ENCODE assay signal across 16 cellular contexts in the genomic region with DNA sequence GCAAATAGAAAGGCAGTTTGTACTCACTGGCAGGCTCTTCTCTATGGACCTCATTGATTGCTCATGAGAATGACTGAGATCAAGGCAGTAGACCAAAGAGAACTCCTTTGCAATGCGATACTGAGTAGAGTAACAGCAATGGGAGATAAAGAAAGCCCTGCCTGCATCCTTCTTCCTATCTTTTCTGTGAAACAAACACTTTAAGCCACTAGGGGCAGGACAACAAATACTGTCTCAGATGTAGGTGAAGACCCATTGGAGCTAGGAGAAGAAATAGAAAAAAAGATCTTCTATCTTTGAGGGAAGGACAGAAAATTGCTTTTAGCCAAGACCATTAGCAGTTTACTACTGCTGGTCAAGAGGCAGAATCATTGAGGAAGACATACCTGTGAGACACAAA.
"Had no signal": no experiment of that assay in that cellular context is flagged by ENCODE, and none has a peak within 500 bp of the region (broad histone marks: within the 10 kb centered on the region; RNA-seq: fewer than 3 reads in every experiment).

No MANE protein-coding gene starts in this region.

- H3K27ac Mint-ChIP-seq: activated CD4-positive, alpha-beta T cell treated with anti-CD3 and anti-CD28 coated beads, Interleukin-2, amount 10 ng/mL, durations not matched to agents 7 days and 5 days; activated naive CD4-positive, alpha-beta T cell treated with anti-CD3 and anti-CD28 coated beads for 36 hours; activated T-helper 17 cell treated with anti-CD3 and anti-CD28 coated beads, Interleukin-2, amount 50 U/mL, for 72 hours; mesothelial cell of epicardium; stimulated activated naive CD8-positive, alpha-beta T cell treated with anti-CD3 and anti-CD28 coated beads, Interleukin-15, amount 100 ng/mL, for 72 hours had no signal

- H3K4me2 ChIP-seq: hepatocyte had no signal

- H3K4me1 Mint-ChIP-seq: activated CD4-positive, alpha-beta T cell treated with anti-CD3 and anti-CD28 coated beads, Interleukin-2, amount 10 ng/mL, durations not matched to agents 7 days and 5 days; activated T-helper 17 cell treated with anti-CD3 and anti-CD28 coated beads, Interleukin-2, amount 50 U/mL, for 72 hours; central memory CD8-positive, alpha-beta T cell; stimulated activated naive CD8-positive, alpha-beta T cell treated with anti-CD3 and anti-CD28 coated beads, Interleukin-15, amount 100 ng/mL, for 72 hours had no signal

- DNase-seq: activated CD4-positive, alpha-beta T cell treated with anti-CD3 and anti-CD28 coated beads, Interleukin-2, amount 10 ng/mL, durations not matched to agents 7 days and 5 days; activated CD4-positive, CD25-positive, alpha-beta regulatory T cell; activated CD8-positive, alpha-beta memory T cell treated with anti-CD3 and anti-CD28 coated beads for 24 hours; activated naive CD4-positive, alpha-beta T cell treated with anti-CD3 and anti-CD28 coated beads for 36 hours; activated T-cell treated with anti-CD3 and anti-CD28 coated beads for 4 hours; cortex of kidney; effector CD8-positive, alpha-beta T cell; kidney glomerular epithelial cell; pancreas; stimulated activated CD4-positive, alpha-beta T cell treated with anti-CD3 and anti-CD28 coated beads, Interleukin-4, amount 100 ng/mL, for 4 hours; stimulated activated naive CD8-positive, alpha-beta T cell treated with anti-CD3 and anti-CD28 coated beads, Interleukin-15, amount 100 ng/mL, for 72 hours had no signal

- H3K4me3 ChIP-seq: hepatocyte, pancreas, thoracic aorta had no signal

- H3K27me3 ChIP-seq: hepatocyte, pancreas had no signal

- H3K4me1 ChIP-seq: pancreas had no signal

- H3K36me3 ChIP-seq: pancreas, thoracic aorta had no signal

- H3K27me3 Mint-ChIP-seq: activated CD4-positive, alpha-beta T cell treated with anti-CD3 and anti-CD28 coated beads, Interleukin-2, amount 10 ng/mL, durations not matched to agents 7 days and 5 days; stimulated activated naive CD8-positive, alpha-beta T cell treated with anti-CD3 and anti-CD28 coated beads, Interleukin-15, amount 100 ng/mL, for 72 hours had no signal

- H3K27ac ChIP-seq: hepatocyte, pancreas, thoracic aorta had no signal

- H3K4me3 Mint-ChIP-seq: activated CD4-positive, alpha-beta T cell treated with anti-CD3 and anti-CD28 coated beads, Interleukin-2, amount 10 ng/mL, durations not matched to agents 7 days and 5 days; activated naive CD4-positive, alpha-beta T cell treated with anti-CD3 and anti-CD28 coated beads for 36 hours; activated T-helper 17 cell treated with anti-CD3 and anti-CD28 coated beads, Interleukin-2, amount 50 U/mL, for 72 hours; central memory CD8-positive, alpha-beta T cell; mesothelial cell of epicardium; stimulated activated naive CD8-positive, alpha-beta T cell treated with anti-CD3 and anti-CD28 coated beads, Interleukin-15, amount 100 ng/mL, for 72 hours had no signal

- H3K79me2 ChIP-seq: hepatocyte had no signal

- H3K9me3 ChIP-seq: pancreas, thoracic aorta had no signal

- ATAC-seq: activated T-helper 17 cell treated with anti-CD3 and anti-CD28 coated beads, Interleukin-2, amount 50 U/mL, for 72 hours; pancreas; stimulated activated naive CD8-positive, alpha-beta T cell treated with anti-CD3 and anti-CD28 coated beads, Interleukin-15, amount 100 ng/mL, for 72 hours had no signal
